8 cellular contexts compared by ENCODE assay signal in genomic region chr6:170280689-170281045, GRCh38. TPM values are rescaled to one million over a fixed set of nuclear protein-coding genes. Genes with fewer than 3 reads are reported as not detected.
DNase-seq lines count a peak whose midpoint lies in the region; ATAC-seq, FAIRE-seq and TF ChIP-seq lines count a peak whose summit lies in the region.

No MANE protein-coding gene starts in this region.

- WGBS in heart right ventricle, 2 donors, result 60 to 72% methylated on average over 23 of the region's 23 CpGs
- WGBS in HepG2 (ENCODE audit: low lambda C conversion rate), result 65% methylated on average over 23 of the region's 23 CpGs

- CTCF ChIA-PET in HepG2 (lab: Yijun Ruan, JAX; ENCODE audit: low intra/inter-chr PET ratio, low total read pairs), result no interaction called here

- peak in 1 of 9 donors; percentile 2 for TF ChIP-seq CTCF in heart right ventricle (IDR thresholded peaks at IDR 0.05)
- TF ChIP-seq CTCF in right atrium auricular region (IDR thresholded peaks at IDR 0.05), result no peak
- no peak for TF ChIP-seq CTCF in SU-DHL-6 (IDR thresholded peaks at IDR 0.05; ENCODE audit: insufficient read depth, low read length, poor library complexity, severe bottlenecking)
- no peak for TF ChIP-seq CTCF in HepG2 (CRISPR knock-in tag; IDR thresholded peaks at IDR 0.05)

- H4K20me1 ChIP-seq in SU-DHL-6 (ENCODE audit: low read depth, low read length) (no peaks in the 10 kb centered on the region), HepG2 (ENCODE audit: insufficient read depth, low read length) (no peaks in the 10 kb centered on the region)

- H3K9me3 ChIP-seq in heart right ventricle (no peaks in the 10 kb centered on the region), right atrium auricular region (no peaks in the 10 kb centered on the region), SU-DHL-6 (ENCODE audit: insufficient read depth, low read length) (no peaks in the 10 kb centered on the region), HepG2 (ENCODE audit: low read length) (no peaks in the 10 kb centered on the region)

- H2AFZ ChIP-seq in SU-DHL-6 (ENCODE audit: low read depth, low read length, severe bottlenecking) (peak overlapping the region; percentile 81), HepG2 (ENCODE audit: low read length) (no peak overlapping the region)

- no peak for TF ChIP-seq POLR2A in HepG2 (IDR thresholded peaks at IDR 0.05; ENCODE audit: insufficient read depth in 1 of 2, low read depth in 2 of 2, low read length in 2 of 2)

- peak overlapping the region; percentile 65 for H3K4me2 ChIP-seq in SU-DHL-6 (ENCODE audit: low read depth, low read length, poor library complexity, severe bottlenecking)
- peak overlapping the region; percentile 25 for H3K4me2 ChIP-seq in HepG2 (ENCODE audit: low read depth, low read length)

- no peak for TF ChIP-seq EP300 in HepG2 (IDR thresholded peaks at IDR 0.05; ENCODE audit: low read depth in 2 of 2, low read length in 2 of 2)
- TF ChIP-seq EP300 in HepG2 (CRISPR knock-in tag; IDR thresholded peaks at IDR 0.05; ENCODE audit: borderline replicate concordance), result no peak

- peak overlapping the region; percentile 36 for H3K9ac ChIP-seq in SU-DHL-6 (ENCODE audit: low read length)
- H3K9ac ChIP-seq in HepG2 (ENCODE audit: insufficient read depth, low read depth, low read length), result no peak overlapping the region

- no peak for DNase-seq in heart right ventricle
- no peak for DNase-seq in right atrium auricular region (ENCODE audit: low spot score)
- no peak for DNase-seq in HepG2 (ENCODE audit: low spot score)
- DNase-seq in hepatic stellate cell (ENCODE audit: low spot score), result no peak
- DNase-seq in NCI-H2029 treated with DMSO at 0.1 percent for 48 hours (lab: John Stamatoyannopoulos, UW), result no peak

- no peak for TF ChIP-seq RAD21 in HepG2 (CRISPR knock-in tag; IDR thresholded peaks at IDR 0.05)

- ATAC-seq in heart right ventricle (peak in 1 of 8 donors; percentile 2), HepG2 (no peak), GM21825 (IDR thresholded peaks at IDR 0.05; ENCODE audit: unreplicated experiment) (no peak), GM18861 (IDR thresholded peaks at IDR 0.05; ENCODE audit: unreplicated experiment) (no peak)

- peak overlapping the region in 8 of 10 donors; percentile 6 to 41 (median 36) for H3K4me3 ChIP-seq in heart right ventricle
- peak overlapping the region in 1 of 2 donors; percentile 26 for H3K4me3 ChIP-seq in right atrium auricular region
- H3K4me3 ChIP-seq in SU-DHL-6 (ENCODE audit: insufficient read depth, low read length, poor library complexity, severe bottlenecking), result peak overlapping the region; percentile 41
- peak overlapping the region in 1 of 3 experiments; percentile 18; a peak in 1 of 6 replicates for H3K4me3 ChIP-seq in HepG2 (replicated peaks in 1 of 3; ENCODE audit: insufficient read depth in 1 of 3, low read depth in 2 of 3, low read length in 3 of 3)

- H3K9me2 ChIP-seq in SU-DHL-6 (replicated peaks; ENCODE audit: insufficient read depth, low read length), result no peaks in the 10 kb centered on the region

- FAIRE-seq in HepG2 (lab: Jason Lieb, UNC), result no peak

- no peaks in the 10 kb centered on the region for H3K79me2 ChIP-seq in SU-DHL-6 (ENCODE audit: insufficient read depth, low read length)
- H3K79me2 ChIP-seq in HepG2 (ENCODE audit: insufficient read depth, low read length), result no peaks in the 10 kb centered on the region

- H3K36me3 ChIP-seq in heart right ventricle (peaks cover 0 to 43% (median 13%) of the 10 kb centered on the region in 9 donors), right atrium auricular region (peaks cover 31% of the 10 kb centered on the region), SU-DHL-6 (ENCODE audit: low read length) (no peaks in the 10 kb centered on the region), HepG2 (replicated peaks in 1 of 2; ENCODE audit: control insufficient read depth in 1 of 2, insufficient read depth in 2 of 2, low read length in 2 of 2) (no peaks in the 10 kb centered on the region)

- H3K27ac ChIP-seq in heart right ventricle (peak overlapping the region in 6 of 10 donors; percentile 3 to 63 (median 44)), right atrium auricular region (peak overlapping the region in 1 of 2 donors; percentile 53), SU-DHL-6 (ENCODE audit: low read depth, low read length) (no peak overlapping the region), HepG2 (ENCODE audit: extremely low read length, insufficient read depth, low read length) (no peak overlapping the region)

- no peaks in the 10 kb centered on the region; the same call in 1 of the 2 replicates for H3F3A ChIP-seq in SU-DHL-6 (ENCODE audit: insufficient read depth)

- POLR2A ChIA-PET in HepG2 (lab: Yijun Ruan, JAX), result no interaction called here

- H3K4me1 ChIP-seq in heart right ventricle (peaks cover 6 to 55% (median 41%) of the 10 kb centered on the region in 9 donors), right atrium auricular region (peaks cover 0 to 42% of the 10 kb centered on the region in 2 donors), HepG2 (ENCODE audit: insufficient read depth, low read length) (peaks cover 8% of the 10 kb centered on the region; the same call in 1 of the 2 replicates)

- intact Hi-C loops in heart right ventricle (cut with DNase I) (no loop called here), HepG2 (cut with micrococcal nuclease; ENCODE audit: unreplicated experiment) (no loop called here)

- in situ Hi-C loops in HepG2 (cut with HindIII; ENCODE audit: extremely low pct_ligation_motif_present, low pct_unique_long_range_greater_than_20kb), result no loop called here

- no TSS peak for BruUV-seq in HepG2 (replicated peaks; lab: Mats Ljungman, UMichigan)

- H3K27me3 ChIP-seq in heart right ventricle (peaks cover 0 to 7% (median 0%) of the 10 kb centered on the region in 7 donors), right atrium auricular region (no peaks in the 10 kb centered on the region), SU-DHL-6 (ENCODE audit: low read length) (no peaks in the 10 kb centered on the region), HepG2 (ENCODE audit: control insufficient read depth in 1 of 2, insufficient read depth in 2 of 2, low read length in 2 of 2) (peaks cover 14 to 81% of the 10 kb centered on the region in 2 experiments)

TF ChIP-seq in HepG2, 621 proteins besides CTCF, POLR2A, EP300 and RAD21 (continues in another document):
- TF ChIP-seq HOXD1 (CRISPR knock-in tag; IDR thresholded peaks at IDR 0.05), result no peak
- no peak for TF ChIP-seq STAT5B (CRISPR knock-in tag; IDR thresholded peaks at IDR 0.05)
- TF ChIP-seq THYN1 (CRISPR knock-in tag; IDR thresholded peaks at IDR 0.05; ENCODE audit: borderline replicate concordance, low read depth), result no peak

RNA-seq across cellular contexts. Expression of gene DLL1, which starts 10.2 kb away (rescaled TPM):
- total RNA-seq in heart right ventricle, result 10 to 100 TPM in 4 of 10 donors, 1 to 10 TPM in 6; 5.4 to 22.0 (median 8.7) TPM
- 10 to 100 TPM in 1 of 2 donors, 1 to 10 TPM in 1; 2.6 to 27.2 TPM for polyA plus RNA-seq in heart right ventricle
- 10 to 100 TPM; 11.2 to 22.0 TPM for total RNA-seq in right atrium auricular region
- total RNA-seq in HepG2 (2016; rRNA removed; fragmentation: Illumina TruSeq; extraction: Trizol), result not detected in 2 replicates
- not detected in 2 replicates for total RNA-seq in HepG2 (2016; cell fraction: cytosol; rRNA removed; fragmentation: Illumina TruSeq; extraction: Trizol; ENCODE audit: low read depth)
- total RNA-seq in HepG2 (2016; cell fraction: insoluble cytoplasmic fraction; rRNA removed; fragmentation: Illumina TruSeq; extraction: Trizol), result not detected in 2 replicates
- total RNA-seq in HepG2 (2016; cell fraction: membrane; rRNA removed; fragmentation: Illumina TruSeq; extraction: Trizol), result not detected in 2 replicates
- not detected in 2 replicates for total RNA-seq in HepG2 (2016; cell fraction: nucleus; rRNA removed; fragmentation: Illumina TruSeq; extraction: Trizol)
- not detected in 2 replicates for polyA plus RNA-seq in HepG2 (2011; rRNA removed)
- polyA plus RNA-seq in HepG2 (2011; cell fraction: cytosol; rRNA removed), result not detected in 2 replicates
- polyA plus RNA-seq in HepG2 (2011; cell fraction: nucleus; rRNA removed), result 0.10 TPM in 2 replicates
- not detected in 2 replicates for polyA plus RNA-seq in HepG2 (2012)
- not detected in 2 replicates for polyA plus RNA-seq in HepG2 (2016; cell fraction: cytosol; fragmentation: Illumina TruSeq; extraction: Trizol; ENCODE audit: low read depth)
- polyA plus RNA-seq in HepG2 (2016; cell fraction: insoluble cytoplasmic fraction; fragmentation: Illumina TruSeq; extraction: Trizol; ENCODE audit: low read depth), result not detected in 2 replicates
- polyA plus RNA-seq in HepG2 (2016; cell fraction: membrane; fragmentation: Illumina TruSeq; extraction: Trizol; ENCODE audit: low read depth), result not detected in 2 replicates
- not detected in 2 replicates for polyA plus RNA-seq in HepG2 (2016; cell fraction: nucleus; fragmentation: Illumina TruSeq; extraction: Trizol; ENCODE audit: insufficient read depth, low read depth)
- polyA minus RNA-seq in HepG2 (2011; rRNA and poly(A)+ RNA removed; ENCODE audit: low replicate concordance), result not detected in 2 replicates
- not detected in 2 replicates for polyA minus RNA-seq in HepG2 (2011; cell fraction: cytosol; rRNA and poly(A)+ RNA removed)
- polyA minus RNA-seq in HepG2 (2011; cell fraction: nucleus; rRNA and poly(A)+ RNA removed), result not detected in 2 replicates

RNA-seq across cellular contexts. Expression of gene FAM120B, which starts 25.9 kb away (rescaled TPM):
- total RNA-seq in heart right ventricle (10 to 100 TPM; 16.0 to 31.0 (median 25.4) TPM), right atrium auricular region (10 to 100 TPM; 14.7 to 18.6 TPM), HepG2 (2016; rRNA removed; fragmentation: Illumina TruSeq; extraction: Trizol) (10.7 and 18.3 TPM in 2 replicates)
- polyA plus RNA-seq in heart right ventricle (1 to 10 TPM; 7.7 to 9.9 TPM), HepG2 (2011; rRNA removed) (9.2 and 10.8 TPM in 2 replicates)
- total RNA-seq in HepG2 (2016; cell fraction: cytosol; rRNA removed; fragmentation: Illumina TruSeq; extraction: Trizol; ENCODE audit: low read depth), result 14.5 and 14.8 TPM in 2 replicates
- 10.1 and 18.3 TPM in 2 replicates for total RNA-seq in HepG2 (2016; cell fraction: insoluble cytoplasmic fraction; rRNA removed; fragmentation: Illumina TruSeq; extraction: Trizol)
- total RNA-seq in HepG2 (2016; cell fraction: membrane; rRNA removed; fragmentation: Illumina TruSeq; extraction: Trizol), result 18.9 and 22.2 TPM in 2 replicates
- 16.8 and 19.1 TPM in 2 replicates for total RNA-seq in HepG2 (2016; cell fraction: nucleus; rRNA removed; fragmentation: Illumina TruSeq; extraction: Trizol)
- 6.1 and 6.8 TPM in 2 replicates for polyA plus RNA-seq in HepG2 (2011; cell fraction: cytosol; rRNA removed)
- polyA plus RNA-seq in HepG2 (2011; cell fraction: nucleus; rRNA removed), result 11.2 and 14.9 TPM in 2 replicates
- polyA plus RNA-seq in HepG2 (2012), result 10.6 and 12.8 TPM in 2 replicates
- polyA plus RNA-seq in HepG2 (2016; cell fraction: cytosol; fragmentation: Illumina TruSeq; extraction: Trizol; ENCODE audit: low read depth), result 1.4 and 1.6 TPM in 2 replicates
- 21.6 TPM in 2 replicates for polyA plus RNA-seq in HepG2 (2016; cell fraction: insoluble cytoplasmic fraction; fragmentation: Illumina TruSeq; extraction: Trizol; ENCODE audit: low read depth)
- polyA plus RNA-seq in HepG2 (2016; cell fraction: membrane; fragmentation: Illumina TruSeq; extraction: Trizol; ENCODE audit: low read depth), result 2.6 and 3.5 TPM in 2 replicates
- polyA plus RNA-seq in HepG2 (2016; cell fraction: nucleus; fragmentation: Illumina TruSeq; extraction: Trizol; ENCODE audit: insufficient read depth, low read depth), result 17.9 and 21.0 TPM in 2 replicates
- polyA minus RNA-seq in HepG2 (2011; rRNA and poly(A)+ RNA removed; ENCODE audit: low replicate concordance), result 18.9 and 22.3 TPM in 2 replicates
- 8.3 and 10.0 TPM in 2 replicates for polyA minus RNA-seq in HepG2 (2011; cell fraction: cytosol; rRNA and poly(A)+ RNA removed)
- polyA minus RNA-seq in HepG2 (2011; cell fraction: nucleus; rRNA and poly(A)+ RNA removed), result 39.7 and 55.7 TPM in 2 replicates

Comparison
In these comparisons a context has a peak if more than half of its experiments do, and no peak if none do; other contexts are left out.
1. H3K27ac ChIP-seq: peak in heart right ventricle (6 of 10); none in SU-DHL-6 (single experiment) and HepG2 (single experiment).